1 cellular context compared by ENCODE assay signal in the genomic region with DNA sequence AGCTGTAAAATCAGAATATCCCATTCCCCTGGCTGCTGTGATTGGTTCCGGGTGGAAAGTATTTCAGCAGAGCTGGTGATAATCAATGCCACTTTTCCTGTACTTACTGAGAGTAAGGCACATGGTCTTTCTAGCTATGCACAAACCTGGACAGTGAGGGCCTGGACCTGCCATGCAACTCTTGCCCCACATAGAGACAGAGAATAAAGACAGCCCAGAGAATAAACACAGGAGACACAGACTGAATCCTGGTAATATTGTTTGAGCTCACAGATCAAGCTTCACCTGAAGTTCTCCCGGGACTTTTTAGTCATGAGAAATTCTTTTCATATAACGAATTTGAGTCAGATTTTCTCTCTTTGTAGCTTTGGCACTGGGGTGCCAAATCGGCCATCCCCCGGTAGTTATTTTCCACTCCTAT.
TF ChIP-seq lines count a peak whose summit lies in the region.

No MANE protein-coding gene starts in this region.

TF ChIP-seq in liver, 16 proteins besides CTCF, POLR2A, EP300 and RAD21 (continued from another document):
- TF ChIP-seq, protein P1, sequence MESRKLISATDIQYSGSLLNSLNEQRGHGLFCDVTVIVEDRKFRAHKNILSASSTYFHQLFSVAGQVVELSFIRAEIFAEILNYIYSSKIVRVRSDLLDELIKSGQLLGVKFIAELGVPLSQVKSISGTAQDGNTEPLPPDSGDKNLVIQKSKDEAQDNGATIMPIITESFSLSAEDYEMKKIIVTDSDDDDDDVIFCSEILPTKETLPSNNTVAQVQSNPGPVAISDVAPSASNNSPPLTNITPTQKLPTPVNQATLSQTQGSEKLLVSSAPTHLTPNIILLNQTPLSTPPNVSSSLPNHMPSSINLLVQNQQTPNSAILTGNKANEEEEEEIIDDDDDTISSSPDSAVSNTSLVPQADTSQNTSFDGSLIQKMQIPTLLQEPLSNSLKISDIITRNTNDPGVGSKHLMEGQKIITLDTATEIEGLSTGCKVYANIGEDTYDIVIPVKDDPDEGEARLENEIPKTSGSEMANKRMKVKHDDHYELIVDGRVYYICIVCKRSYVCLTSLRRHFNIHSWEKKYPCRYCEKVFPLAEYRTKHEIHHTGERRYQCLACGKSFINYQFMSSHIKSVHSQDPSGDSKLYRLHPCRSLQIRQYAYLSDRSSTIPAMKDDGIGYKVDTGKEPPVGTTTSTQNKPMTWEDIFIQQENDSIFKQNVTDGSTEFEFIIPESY (IDR thresholded peaks at IDR 0.05) = no peak
- TF ChIP-seq YY1 (IDR thresholded peaks at IDR 0.05) (peak; percentile 30), HNF4A (conservative IDR thresholded peaks at IDR 0.05) (peak in 1 of 2 donors; percentile 32), SP1 (IDR thresholded peaks at IDR 0.05) (peak; percentile 39)
